ENCODE assay signal across 26 cellular contexts in the genomic region with DNA sequence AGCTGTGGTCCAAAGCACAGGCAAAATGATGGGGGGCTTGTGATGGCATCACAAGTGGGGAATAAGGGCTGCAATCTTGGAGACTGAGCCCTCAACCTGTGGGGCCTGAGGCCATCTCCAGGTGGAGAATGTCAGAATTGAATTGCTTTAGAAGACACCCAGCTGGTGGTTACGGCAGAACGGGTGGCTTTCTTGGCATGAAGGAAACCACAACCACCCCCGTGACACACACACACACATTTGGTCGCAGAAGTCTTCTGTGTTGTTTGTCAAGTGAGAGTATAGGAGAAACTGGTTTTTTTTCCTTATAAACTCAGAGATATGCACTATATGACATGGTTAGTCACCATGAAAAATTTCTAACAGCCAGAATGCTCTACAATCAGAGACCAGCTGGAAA.
"Had no signal": no experiment of that assay in that cellular context is flagged by ENCODE, and none has a peak within 500 bp of the region (broad histone marks: within the 10 kb centered on the region; RNA-seq: fewer than 3 reads in every experiment).

No MANE protein-coding gene starts in this region.

- H3K4me3 Mint-ChIP-seq: activated CD4-positive, alpha-beta memory T cell treated with anti-CD3 and anti-CD28 coated beads, Interleukin-2, amount 10 ng/mL, durations not matched to agents 7 days and 5 days; activated CD4-positive, alpha-beta T cell treated with anti-CD3 and anti-CD28 coated beads, Interleukin-2, amount 10 ng/mL, durations not matched to agents 24 days and 14 days; activated T-cell treated with anti-CD3 and anti-CD28 coated beads, Interleukin-2, amount 50 U/mL, for 24 hours; central memory CD8-positive, alpha-beta T cell; naive thymus-derived CD8-positive, alpha-beta T cell; neural crest cell; T-helper 1 cell treated with Interleukin-12 subunit alpha and Interleukin-12 subunit beta and Interleukin-4 antibody, amounts not matched to agents 30 μg/mL and 1 μg/mL, for 36 hours had no signal

- H3K27me3 Mint-ChIP-seq: activated CD4-positive, alpha-beta memory T cell treated with anti-CD3 and anti-CD28 coated beads, Interleukin-2, amount 10 ng/mL, durations not matched to agents 7 days and 5 days; activated CD4-positive, alpha-beta T cell treated with anti-CD3 and anti-CD28 coated beads, Interleukin-2, amount 10 ng/mL, durations not matched to agents 24 days and 14 days; activated T-cell treated with anti-CD3 and anti-CD28 coated beads, Interleukin-2, amount 50 U/mL, for 24 hours had no signal

- H3K79me2 ChIP-seq: hepatocyte had no signal

- H2AFZ ChIP-seq: hepatocyte had no signal

- H3K36me3 Mint-ChIP-seq: activated naive CD4-positive, alpha-beta T cell treated with anti-CD3 and anti-CD28 coated beads, Interleukin-2, amount 50 U/mL, for 72 hours; naive thymus-derived CD8-positive, alpha-beta T cell had no signal

- H3K9me3 ChIP-seq: esophagus squamous epithelium, right atrium auricular region, spleen, tibial nerve had no signal

- ATAC-seq: activated CD4-positive, CD25-positive, alpha-beta regulatory T cell treated with anti-CD3 and anti-CD28 coated beads, Interleukin-2, amount 50 U/mL, for 24 hours; activated naive CD4-positive, alpha-beta T cell treated with anti-CD3 and anti-CD28 coated beads, Interleukin-2, amount 50 U/mL, for 72 hours; left colon; naive thymus-derived CD8-positive, alpha-beta T cell had no signal

- H3K27ac Mint-ChIP-seq: activated CD4-positive, alpha-beta memory T cell treated with anti-CD3 and anti-CD28 coated beads, Interleukin-2, amount 10 ng/mL, durations not matched to agents 7 days and 5 days; activated CD4-positive, alpha-beta T cell treated with anti-CD3 and anti-CD28 coated beads, Interleukin-2, amount 10 ng/mL, durations not matched to agents 24 days and 14 days; activated naive CD4-positive, alpha-beta T cell treated with anti-CD3 and anti-CD28 coated beads, Interleukin-2, amount 50 U/mL, for 72 hours; activated T-cell treated with anti-CD3 and anti-CD28 coated beads, Interleukin-2, amount 50 U/mL, for 24 hours; T-helper 1 cell treated with Interleukin-12 subunit alpha and Interleukin-12 subunit beta and Interleukin-4 antibody, amounts not matched to agents 30 μg/mL and 1 μg/mL, for 36 hours had no signal

- H3K4me1 Mint-ChIP-seq: activated CD4-positive, alpha-beta memory T cell treated with anti-CD3 and anti-CD28 coated beads, Interleukin-2, amount 10 ng/mL, durations not matched to agents 7 days and 5 days; activated CD4-positive, alpha-beta T cell treated with anti-CD3 and anti-CD28 coated beads, Interleukin-2, amount 10 ng/mL, durations not matched to agents 24 days and 14 days; central memory CD8-positive, alpha-beta T cell; naive thymus-derived CD8-positive, alpha-beta T cell had no signal

- DNase-seq: activated CD4-positive, alpha-beta memory T cell treated with anti-CD3 and anti-CD28 coated beads, Interleukin-2, amount 10 ng/mL, durations not matched to agents 7 days and 5 days; activated CD4-positive, alpha-beta T cell treated with anti-CD3 and anti-CD28 coated beads, Interleukin-2, amount 10 ng/mL, durations not matched to agents 24 days and 14 days; activated CD8-positive, alpha-beta memory T cell treated with anti-CD3 and anti-CD28 coated beads, Interleukin-2, amount 50 U/mL, for 48 hours; activated naive CD4-positive, alpha-beta T cell; activated T-cell treated with anti-CD3 and anti-CD28 coated beads, Interleukin-2, amount 50 U/mL, for 24 hours; dermis blood vessel endothelial cell; effector CD4-positive, alpha-beta T cell; esophagus squamous epithelium; glutamatergic neuron; kidney; left colon; naive thymus-derived CD8-positive, alpha-beta T cell; nucleus accumbens; spleen; stimulated activated naive CD4-positive, alpha-beta T cell treated with Interleukin-2 at 50 U/mL for 16 hours; T-helper 9 cell; WERI-Rb-1 had no signal

- H3K4me2 ChIP-seq: hepatocyte had no signal

- H3K27me3 ChIP-seq: right atrium auricular region, tibial nerve had no signal

- H3K27ac ChIP-seq: epithelial cell of prostate, esophagus squamous epithelium, hepatocyte, right atrium auricular region, spleen, tibial nerve, WERI-Rb-1 had no signal

- H3K36me3 ChIP-seq: esophagus squamous epithelium, right atrium auricular region, spleen, tibial nerve, WERI-Rb-1 had no signal

- H3K4me1 ChIP-seq: esophagus squamous epithelium, right atrium auricular region, spleen, tibial nerve had no signal

- H3K4me3 ChIP-seq: esophagus squamous epithelium, hepatocyte, right atrium auricular region, spleen, tibial nerve had no signal

- H3K9me3 Mint-ChIP-seq: activated CD4-positive, alpha-beta memory T cell treated with anti-CD3 and anti-CD28 coated beads, Interleukin-2, amount 10 ng/mL, durations not matched to agents 7 days and 5 days; activated CD4-positive, alpha-beta T cell treated with anti-CD3 and anti-CD28 coated beads, Interleukin-2, amount 10 ng/mL, durations not matched to agents 24 days and 14 days; activated naive CD4-positive, alpha-beta T cell treated with anti-CD3 and anti-CD28 coated beads, Interleukin-2, amount 50 U/mL, for 72 hours; activated T-cell treated with anti-CD3 and anti-CD28 coated beads, Interleukin-2, amount 50 U/mL, for 24 hours; central memory CD8-positive, alpha-beta T cell; neural crest cell; T-helper 1 cell treated with Interleukin-12 subunit alpha and Interleukin-12 subunit beta and Interleukin-4 antibody, amounts not matched to agents 30 μg/mL and 1 μg/mL, for 36 hours had no signal
